11 cellular contexts compared by ENCODE assay signal in genomic region chr17:7557147-7557764, GRCh38. TPM values are rescaled to one million over a fixed set of nuclear protein-coding genes. Genes with fewer than 3 reads are reported as not detected.
DNase-seq lines count a peak whose midpoint lies in the region; ATAC-seq, FAIRE-seq and TF ChIP-seq lines count a peak whose summit lies in the region.
"Had no signal": no experiment of that assay in that cellular context is flagged by ENCODE, and none has a peak within 500 bp of the region (broad histone marks: within the 10 kb centered on the region; RNA-seq: fewer than 3 reads in every experiment).

No MANE protein-coding gene starts in this region.

- no peak for DNase-seq in Panc1 (ENCODE audit: low read depth, low spot score)
- DNase-seq in H1 (ENCODE audit: low read depth in 1 of 2, low spot score in 2 of 2) = no peak
- DNase-seq in tibial nerve (ENCODE audit: low spot score in 2 of 2) = no peak
- DNase-seq in activated naive CD4-positive, alpha-beta T cell treated with anti-CD3 and anti-CD28 coated beads for 36 hours = no peak
- DNase-seq in activated T-cell treated with anti-CD3 and anti-CD28 coated beads for 4 hours = no peak
- DNase-seq in Ammon's horn (ENCODE audit: low spot score) = no peak
- DNase-seq: effector memory CD4-positive, alpha-beta T cell; NCI-H526 treated with DMSO at 0.1 percent for 48 hours had no signal

- WGBS in H1 (ENCODE audit: extremely low coverage in 1 of 2, insufficient coverage in 1 of 2, insufficient read length in 1 of 2, insufficient replicate concordance in 2 of 2, low coverage in 1 of 2, low lambda C conversion rate in 2 of 2, missing lambda C conversion rate in 1 of 2), 2 experiments = 57 to 100% methylated on average over 1 to 14 of the region's 19 CpGs
- WGBS in tibial nerve, 2 donors = 43 to 53% methylated on average over 19 of the region's 19 CpGs

- peak overlapping the region; percentile 34 to 61 for H3K4me2 ChIP-seq in H1 (ENCODE audit: insufficient read depth in 1 of 2, low read depth in 2 of 2, low read length in 2 of 2)

- H4K91ac ChIP-seq in H1 (replicated peaks; ENCODE audit: insufficient read length, low read length) = no peak overlapping the region

- H2BK15ac ChIP-seq in H1 (ENCODE audit: low read length) = peak overlapping the region; percentile 61; the same call in 1 of the 2 replicates

- no peak for TF ChIP-seq EP300 in H1 (IDR thresholded peaks at IDR 0.05; ENCODE audit: borderline replicate concordance in 1 of 2, low read depth in 2 of 2, low read length in 2 of 2)
- TF ChIP-seq EP300 in tibial nerve (IDR thresholded peaks at IDR 0.05) = no peak

- peaks cover 0 to 3% of the 10 kb centered on the region in 2 experiments; a peak in 2 of 4 replicates for H3K79me2 ChIP-seq in H1 (ENCODE audit: control insufficient read depth in 1 of 2, insufficient read depth in 2 of 2, low read length in 2 of 2)

- no peak overlapping the region for H2BK120ac ChIP-seq in H1 (replicated peaks; ENCODE audit: low read depth, low read length)

- H3K27ac Mint-ChIP-seq in activated naive CD4-positive, alpha-beta T cell treated with anti-CD3 and anti-CD28 coated beads for 36 hours = no peak overlapping the region

- H3K36me3 Mint-ChIP-seq in activated naive CD4-positive, alpha-beta T cell treated with anti-CD3 and anti-CD28 coated beads for 36 hours (ENCODE audit: low read depth) = no peaks in the 10 kb centered on the region

- H3K23me2 ChIP-seq in H1 (ENCODE audit: low read depth, low read length) = peaks cover 2% of the 10 kb centered on the region; the same call in 1 of the 2 replicates

- H3K9me3 Mint-ChIP-seq in activated naive CD4-positive, alpha-beta T cell treated with anti-CD3 and anti-CD28 coated beads for 36 hours = no peaks in the 10 kb centered on the region
- H3K9me3 Mint-ChIP-seq: activated CD4-positive, alpha-beta T cell treated with anti-CD3 and anti-CD28 coated beads, Interleukin-2, amount 10 ng/mL, durations not matched to agents 24 days and 14 days; activated naive CD4-positive, alpha-beta T cell treated with anti-CD3 and anti-CD28 coated beads, Interleukin-2, amount 10 ng/mL, durations not matched to agents 7 days and 5 days had no signal

- peak overlapping the region; percentile 55 for H4K5ac ChIP-seq in H1 (ENCODE audit: insufficient read length, low read depth, low read length)

- H3K4me1 ChIP-seq in Panc1 (ENCODE audit: control insufficient read depth, insufficient read depth, low read length) (peaks cover 30% of the 10 kb centered on the region), H1 (replicated peaks in 1 of 4; ENCODE audit: control insufficient read depth in 3 of 4, insufficient read depth in 4 of 4, low read length in 3 of 4) (peaks cover 11 to 37% (median 23%) of the 10 kb centered on the region in 4 experiments), muscle layer of duodenum (ENCODE audit: control insufficient read depth in 1 of 2, insufficient read depth in 2 of 2, low read length in 2 of 2) (peaks cover 27 to 39% of the 10 kb centered on the region in 2 donors), tibial nerve (peaks cover 0 to 50% (median 39%) of the 10 kb centered on the region in 4 donors)

- BruUV-seq in Panc1 (replicated peaks; lab: Mats Ljungman, UMichigan) = no TSS peak

- no peak overlapping the region for H3K4me3 Mint-ChIP-seq in activated naive CD4-positive, alpha-beta T cell treated with anti-CD3 and anti-CD28 coated beads for 36 hours

- H3K9me3 ChIP-seq in Panc1 (ENCODE audit: control insufficient read depth, insufficient read depth, low read depth, low read length) (no peaks in the 10 kb centered on the region), H1 (ENCODE audit: insufficient read depth in 2 of 2, low read depth in 1 of 2, low read length in 1 of 2) (no peaks in the 10 kb centered on the region), muscle layer of duodenum (ENCODE audit: control insufficient read depth in 1 of 2, low read length in 2 of 2) (no peaks in the 10 kb centered on the region), tibial nerve (no peaks in the 10 kb centered on the region)

- H4K8ac ChIP-seq in H1 (ENCODE audit: extremely low read depth, insufficient read depth, low read length) = peak overlapping the region; percentile 46; the same call in 1 of the 2 replicates

- intact Hi-C loops in Panc1 (cut with micrococcal nuclease; ENCODE audit: unreplicated experiment) = no loop called here
- intact Hi-C loops in activated naive CD4-positive, alpha-beta T cell treated with anti-CD3 and anti-CD28 coated beads for 36 hours (cut with micrococcal nuclease) = no loop called here

- POLR2A ChIA-PET in Panc1 (lab: Charles Lee) (interaction anchor here (0.6 kb wide), 1 partner anchor 81 kb away, joined by 3 read pairs; no protein-coding TSS in a partner anchor), H1 (lab: Charles Lee; ENCODE audit: partially characterized antibody) (interaction anchor here (0.7 to 37.5 kb wide), 20 partner anchors 8 to 294 kb away, joined by 3 to 1144 read pairs (median 4); partner anchors contain the start of genes ACAP1, CD68, MPDU1 and POLR2A)

- H3K56ac ChIP-seq in H1 (replicated peaks; ENCODE audit: insufficient read length, low read depth, low read length) = no peak overlapping the region

- H3K4ac ChIP-seq in H1 (replicated peaks; ENCODE audit: insufficient read length, low read depth, low read length) = peak overlapping the region; percentile 66

- H3K9ac ChIP-seq in H1 (replicated peaks in 1 of 4; ENCODE audit: extremely low read depth in 1 of 4, low read depth in 3 of 4, low read length in 3 of 4) = no peak overlapping the region

- no peak for FAIRE-seq in H1 (lab: Jason Lieb, UNC)

- H3K36me3 ChIP-seq in Panc1 (ENCODE audit: control insufficient read depth, insufficient read depth, low read length) (peaks cover 1% of the 10 kb centered on the region; the same call in 1 of the 2 replicates), H1 (ENCODE audit: control insufficient read depth in 2 of 4, insufficient read depth in 4 of 4, low read length in 3 of 4) (no peaks in the 10 kb centered on the region), muscle layer of duodenum (ENCODE audit: control insufficient read depth in 1 of 2, insufficient read depth in 2 of 2, low read length in 2 of 2) (peaks cover 3 to 14% of the 10 kb centered on the region in 2 donors), tibial nerve (peaks cover 0 to 9% (median 0%) of the 10 kb centered on the region in 3 donors)

- no peak overlapping the region for H3K23ac ChIP-seq in H1 (ENCODE audit: insufficient read length)

- CTCF ChIA-PET in Panc1 (lab: Charles Lee) = no interaction called here
- CTCF ChIA-PET in H1 (lab: Charles Lee; ENCODE audit: partially characterized antibody) = interaction anchor here (0.6 to 12.7 kb wide), 14 partner anchors 9 to 338 kb away, joined by 3 to 251 read pairs (median 4); partner anchors contain the start of genes SLC2A4, SOX15, TP53 and WRAP53
- CTCF ChIA-PET in activated naive CD4-positive, alpha-beta T cell treated with anti-CD3 and anti-CD28 coated beads for 36 hours (lab: Charles Lee) = interaction anchor here (0.5 to 7.5 kb wide), 7 partner anchors 33 to 361 kb away, joined by 3 to 96 read pairs (median 3); no protein-coding TSS in a partner anchor

- H3K4me3 ChIP-seq in Panc1 (ENCODE audit: low read depth in 2 of 2, low read length in 2 of 2) (no peak overlapping the region), H1 (ENCODE audit: extremely low read depth in 1 of 4, insufficient read depth in 2 of 4, low read depth in 3 of 4, low read length in 4 of 4) (peak overlapping the region in 1 of 4 experiments; percentile 34; a peak in 1 of 8 replicates), muscle layer of duodenum (ENCODE audit: low read depth in 1 of 2, low read length in 2 of 2) (no peak overlapping the region), tibial nerve (no peak overlapping the region)

- H3K27me3 ChIP-seq in Panc1 (ENCODE audit: control insufficient read depth, insufficient read depth, low read length) (no peaks in the 10 kb centered on the region), H1 (replicated peaks in 1 of 4; ENCODE audit: control insufficient read depth in 3 of 4, extremely low read depth in 1 of 4, insufficient read depth in 3 of 4, low read length in 3 of 4) (no peaks in the 10 kb centered on the region), muscle layer of duodenum (ENCODE audit: low read depth, low read length) (no peaks in the 10 kb centered on the region), tibial nerve (no peaks in the 10 kb centered on the region)

- H2BK5ac ChIP-seq in H1 (ENCODE audit: low read depth, low read length) = peak overlapping the region; percentile 39; the same call in 1 of the 2 replicates

- H2BK20ac ChIP-seq in H1 (ENCODE audit: low read length) = 0 out of 2 replicates have a peak overlapping the region, but pooled peaks have one; percentile 13

- TF ChIP-seq CTCF in Panc1 (IDR thresholded peaks at IDR 0.05) (no peak), H1 (IDR thresholded peaks at IDR 0.05; ENCODE audit: control extremely low read depth in 1 of 3, insufficient read depth in 1 of 3, low read depth in 1 of 3, low read length in 3 of 3) (no peak), tibial nerve (IDR thresholded peaks at IDR 0.05) (no peak)

- H3K14ac ChIP-seq in H1 (ENCODE audit: insufficient read length) = no peak overlapping the region

- peak overlapping the region; percentile 43; the same call in 1 of the 2 replicates for H2BK12ac ChIP-seq in H1 (ENCODE audit: low read depth, low read length)

- no peaks in the 10 kb centered on the region; the same call in 1 of the 2 replicates for H3K79me1 ChIP-seq in H1 (ENCODE audit: low read depth, low read length)

- H3K27ac ChIP-seq in Panc1 (ENCODE audit: low read length) (peak overlapping the region; percentile 76; the same call in 1 of the 2 replicates), H1 (ENCODE audit: low read depth, low read length) (no peak overlapping the region), muscle layer of duodenum (ENCODE audit: low read length) (peak overlapping the region; percentile 97), tibial nerve (peak overlapping the region; percentile 92 to 94 (median 94))

- H4K20me1 ChIP-seq in H1 (replicated peaks in 1 of 2; ENCODE audit: control insufficient read depth in 1 of 2, insufficient read depth in 2 of 2, low read length in 2 of 2) = peaks cover 0 to 3% of the 10 kb centered on the region in 2 experiments

- no peaks in the 10 kb centered on the region for H3K27me3 Mint-ChIP-seq in activated naive CD4-positive, alpha-beta T cell treated with anti-CD3 and anti-CD28 coated beads for 36 hours (ENCODE audit: low read depth)
- H3K27me3 Mint-ChIP-seq: activated CD4-positive, alpha-beta T cell treated with anti-CD3 and anti-CD28 coated beads, Interleukin-2, amount 10 ng/mL, durations not matched to agents 24 days and 14 days; activated naive CD4-positive, alpha-beta T cell treated with anti-CD3 and anti-CD28 coated beads, Interleukin-2, amount 10 ng/mL, durations not matched to agents 7 days and 5 days had no signal

- peak overlapping the region; percentile 32; the same call in 1 of the 2 replicates for H3K18ac ChIP-seq in H1 (ENCODE audit: extremely low read depth, low read length)

- H2AK5ac ChIP-seq in H1 (ENCODE audit: low read depth, low read length) = no peak overlapping the region; the same call in 1 of the 2 replicates

- H3K4me1 Mint-ChIP-seq in activated naive CD4-positive, alpha-beta T cell treated with anti-CD3 and anti-CD28 coated beads for 36 hours (ENCODE audit: low read depth) = peaks cover 61% of the 10 kb centered on the region

- no peak for ATAC-seq in Panc1

- TF ChIP-seq POLR2A in H1 (IDR thresholded peaks at IDR 0.05; ENCODE audit: control extremely low read depth in 1 of 2, low read depth in 2 of 2, low read length in 2 of 2) = no peak
- no peak for TF ChIP-seq POLR2A in tibial nerve (IDR thresholded peaks at IDR 0.05)

- no peak overlapping the region for H2AFZ ChIP-seq in H1 (ENCODE audit: low read length)

- TF ChIP-seq RAD21 in H1 (IDR thresholded peaks at IDR 0.05 in 1 of 2, conservative IDR thresholded peaks at IDR 0.05 in 1 of 2; ENCODE audit: low read depth in 2 of 2, low read length in 2 of 2) = no peak

- in situ Hi-C loops in Panc1 (cut with HindIII; ENCODE audit: low pct_unique_long_range_greater_than_20kb, low sequenced_read_pairs) = no loop called here

RNA-seq across cellular contexts. Expression of gene TNFSF13, which starts 1.3 kb away (rescaled TPM):
- total RNA-seq in Panc1 (2021; ENCODE audit: unreplicated experiment) (2.3 TPM), tibial nerve (10 to 100 TPM; 44.7 to 93.3 (median 64.7) TPM)
- 3.1 TPM for polyA plus RNA-seq in Panc1 (2012; ENCODE audit: insufficient read length)
- total RNA-seq in H1 (2021; fragmentation: NEBNext Ultra II Directional; extraction: Animal tissue kit (Norgen Biotek cat#: 25700)) = 2.1 and 2.3 TPM in 2 replicates
- polyA plus RNA-seq in H1 (2011; rRNA removed) = 2.6 and 3.1 TPM in 2 replicates
- polyA plus RNA-seq in H1 (2011; cell fraction: cytosol; rRNA removed) = 0.83 TPM
- polyA plus RNA-seq in H1 (2011; cell fraction: nucleus; rRNA removed) = 5.0 TPM
- polyA plus RNA-seq in H1 (2012, experiment 1 of 2) = 3.3 to 6.2 TPM (median 4.6 TPM) in 4 replicates
- polyA plus RNA-seq in H1 (2012, experiment 2 of 2) = 3.3 TPM
- 1.9 TPM for polyA plus RNA-seq in H1 (2013, experiment 1 of 2)
- 1.9 TPM for polyA plus RNA-seq in H1 (2013, experiment 2 of 2)
- 1.0 and 2.7 TPM in 2 replicates for polyA minus RNA-seq in H1 (2011; rRNA and poly(A)+ RNA removed)
- not detected for polyA minus RNA-seq in H1 (2011; cell fraction: cytosol; rRNA and poly(A)+ RNA removed)
- 1.5 TPM for polyA minus RNA-seq in H1 (2011; cell fraction: nucleus; rRNA and poly(A)+ RNA removed)
- 1 to 10 TPM; 2.1 to 2.6 TPM for total RNA-seq in activated naive CD4-positive, alpha-beta T cell treated with anti-CD3 and anti-CD28 coated beads for 36 hours

RNA-seq across cellular contexts. Expression of gene SENP3, which starts 4.5 kb away (rescaled TPM):
- total RNA-seq in Panc1 (2021; ENCODE audit: unreplicated experiment) (63.7 TPM), tibial nerve (10 to 100 TPM; 54.3 to 75.4 (median 59.0) TPM)
- 68.6 TPM for polyA plus RNA-seq in Panc1 (2012; ENCODE audit: insufficient read length)
- 80.3 and 86.2 TPM in 2 replicates for total RNA-seq in H1 (2021; fragmentation: NEBNext Ultra II Directional; extraction: Animal tissue kit (Norgen Biotek cat#: 25700))
- 87.3 and 129 TPM in 2 replicates for polyA plus RNA-seq in H1 (2011; rRNA removed)
- 118 TPM for polyA plus RNA-seq in H1 (2011; cell fraction: cytosol; rRNA removed)
- polyA plus RNA-seq in H1 (2011; cell fraction: nucleus; rRNA removed) = 78.9 TPM
- polyA plus RNA-seq in H1 (2012, experiment 1 of 2) = 61.7 to 78.1 TPM (median 68.8 TPM) in 4 replicates
- 197 TPM for polyA plus RNA-seq in H1 (2012, experiment 2 of 2)
- polyA plus RNA-seq in H1 (2013, experiment 1 of 2) = 54.7 TPM
- polyA plus RNA-seq in H1 (2013, experiment 2 of 2) = 50.5 TPM
- 125 and 150 TPM in 2 replicates for polyA minus RNA-seq in H1 (2011; rRNA and poly(A)+ RNA removed)
- 57.5 TPM for polyA minus RNA-seq in H1 (2011; cell fraction: cytosol; rRNA and poly(A)+ RNA removed)
- polyA minus RNA-seq in H1 (2011; cell fraction: nucleus; rRNA and poly(A)+ RNA removed) = 43.5 TPM
- 10 to 100 TPM; 43.2 to 46.9 TPM for total RNA-seq in activated naive CD4-positive, alpha-beta T cell treated with anti-CD3 and anti-CD28 coated beads for 36 hours

RNA-seq across cellular contexts. Expression of gene TNFSF12, which starts 8.4 kb away (rescaled TPM):
- total RNA-seq in Panc1 (2021; ENCODE audit: unreplicated experiment) (12.6 TPM), tibial nerve (100 to 1,000 TPM in 2 of 4 donors, 10 to 100 TPM in 2; 59.4 to 109 (median 98.8) TPM)
- polyA plus RNA-seq in Panc1 (2012; ENCODE audit: insufficient read length) = 30.6 TPM
- total RNA-seq in H1 (2021; fragmentation: NEBNext Ultra II Directional; extraction: Animal tissue kit (Norgen Biotek cat#: 25700)) = 5.5 and 7.2 TPM in 2 replicates
- 9.6 and 15.8 TPM in 2 replicates for polyA plus RNA-seq in H1 (2011; rRNA removed)
- polyA plus RNA-seq in H1 (2011; cell fraction: cytosol; rRNA removed) = 9.6 TPM
- 7.6 TPM for polyA plus RNA-seq in H1 (2011; cell fraction: nucleus; rRNA removed)
- polyA plus RNA-seq in H1 (2012, experiment 1 of 2) = 4.4 to 8.2 TPM (median 6.9 TPM) in 4 replicates
- polyA plus RNA-seq in H1 (2012, experiment 2 of 2) = 7.5 TPM
- 7.2 TPM for polyA plus RNA-seq in H1 (2013, experiment 1 of 2)
- 8.3 TPM for polyA plus RNA-seq in H1 (2013, experiment 2 of 2)
- 0.56 and 2.6 TPM in 2 replicates for polyA minus RNA-seq in H1 (2011; rRNA and poly(A)+ RNA removed)
- polyA minus RNA-seq in H1 (2011; cell fraction: cytosol; rRNA and poly(A)+ RNA removed) = 0.95 TPM
- polyA minus RNA-seq in H1 (2011; cell fraction: nucleus; rRNA and poly(A)+ RNA removed) = 0.60 TPM
- total RNA-seq in activated naive CD4-positive, alpha-beta T cell treated with anti-CD3 and anti-CD28 coated beads for 36 hours = 1 to 10 TPM; 5.8 to 7.4 TPM

RNA-seq across cellular contexts. Expression of gene CD68, which starts 22.2 kb away (rescaled TPM):
- 51.6 TPM for total RNA-seq in Panc1 (2021; ENCODE audit: unreplicated experiment)
- polyA plus RNA-seq in Panc1 (2012; ENCODE audit: insufficient read length) = 47.6 TPM
- total RNA-seq in H1 (2021; fragmentation: NEBNext Ultra II Directional; extraction: Animal tissue kit (Norgen Biotek cat#: 25700)) = 0.31 TPM in 1 of 2 replicates, not detected in the other
- polyA plus RNA-seq in H1 (2011; rRNA removed) = 0.18 and 0.35 TPM in 2 replicates
- 0.22 TPM for polyA plus RNA-seq in H1 (2011; cell fraction: cytosol; rRNA removed)
- 0.66 TPM for polyA plus RNA-seq in H1 (2011; cell fraction: nucleus; rRNA removed)
- polyA plus RNA-seq in H1 (2012, experiment 1 of 2) = 0.32 to 0.34 TPM in 2 of 4 replicates, not detected in the others
- polyA plus RNA-seq in H1 (2012, experiment 2 of 2) = not detected
- polyA plus RNA-seq in H1 (2013, experiment 1 of 2) = 0.16 TPM
- 0.18 TPM for polyA plus RNA-seq in H1 (2013, experiment 2 of 2)
- polyA minus RNA-seq in H1 (2011; rRNA and poly(A)+ RNA removed) = 0.83 and 1.8 TPM in 2 replicates
- polyA minus RNA-seq in H1 (2011; cell fraction: cytosol; rRNA and poly(A)+ RNA removed) = not detected
- not detected for polyA minus RNA-seq in H1 (2011; cell fraction: nucleus; rRNA and poly(A)+ RNA removed)
- 10 to 100 TPM; 19.3 to 65.7 (median 34.2) TPM for total RNA-seq in tibial nerve
- 10 to 100 TPM; 11.6 to 12.6 TPM for total RNA-seq in activated naive CD4-positive, alpha-beta T cell treated with anti-CD3 and anti-CD28 coated beads for 36 hours

RNA-seq across cellular contexts. Expression of gene MPDU1, which starts 26.4 kb away (rescaled TPM):
- 47.1 TPM for total RNA-seq in Panc1 (2021; ENCODE audit: unreplicated experiment)
- 68.0 TPM for polyA plus RNA-seq in Panc1 (2012; ENCODE audit: insufficient read length)
- 63.2 and 66.9 TPM in 2 replicates for total RNA-seq in H1 (2021; fragmentation: NEBNext Ultra II Directional; extraction: Animal tissue kit (Norgen Biotek cat#: 25700))
- polyA plus RNA-seq in H1 (2011; rRNA removed) = 142 and 154 TPM in 2 replicates
- polyA plus RNA-seq in H1 (2011; cell fraction: cytosol; rRNA removed) = 104 TPM
- 89.7 TPM for polyA plus RNA-seq in H1 (2011; cell fraction: nucleus; rRNA removed)
- 42.0 to 58.2 TPM (median 45.9 TPM) in 4 replicates for polyA plus RNA-seq in H1 (2012, experiment 1 of 2)
- 154 TPM for polyA plus RNA-seq in H1 (2012, experiment 2 of 2)
- polyA plus RNA-seq in H1 (2013, experiment 1 of 2) = 137 TPM
- polyA plus RNA-seq in H1 (2013, experiment 2 of 2) = 151 TPM
- 103 and 130 TPM in 2 replicates for polyA minus RNA-seq in H1 (2011; rRNA and poly(A)+ RNA removed)
- 21.1 TPM for polyA minus RNA-seq in H1 (2011; cell fraction: cytosol; rRNA and poly(A)+ RNA removed)
- polyA minus RNA-seq in H1 (2011; cell fraction: nucleus; rRNA and poly(A)+ RNA removed) = 22.7 TPM
- 100 to 1,000 TPM in 1 of 4 donors, 10 to 100 TPM in 3; 58.3 to 102 (median 66.2) TPM for total RNA-seq in tibial nerve
- total RNA-seq in activated naive CD4-positive, alpha-beta T cell treated with anti-CD3 and anti-CD28 coated beads for 36 hours = 10 to 100 TPM; 48.8 to 53.5 TPM

Comparison
In these comparisons a context has a peak if more than half of its experiments do, and no peak if none do; other contexts are left out.
1. RNA of gene TNFSF13, which starts 1.3 kb away (total RNA-seq): 44.7 to 93.3 TPM in tibial nerve; 2.1 to 2.6 TPM in activated naive CD4-positive, alpha-beta T cell treated with anti-CD3 and anti-CD28 coated beads for 36 hours, 2.3 TPM in Panc1 (single experiment) and 2.1 to 2.3 TPM in H1; every median in the first group is over 10 times any median in the second.